8 cellular contexts compared by ENCODE assay signal in the genomic region with DNA sequence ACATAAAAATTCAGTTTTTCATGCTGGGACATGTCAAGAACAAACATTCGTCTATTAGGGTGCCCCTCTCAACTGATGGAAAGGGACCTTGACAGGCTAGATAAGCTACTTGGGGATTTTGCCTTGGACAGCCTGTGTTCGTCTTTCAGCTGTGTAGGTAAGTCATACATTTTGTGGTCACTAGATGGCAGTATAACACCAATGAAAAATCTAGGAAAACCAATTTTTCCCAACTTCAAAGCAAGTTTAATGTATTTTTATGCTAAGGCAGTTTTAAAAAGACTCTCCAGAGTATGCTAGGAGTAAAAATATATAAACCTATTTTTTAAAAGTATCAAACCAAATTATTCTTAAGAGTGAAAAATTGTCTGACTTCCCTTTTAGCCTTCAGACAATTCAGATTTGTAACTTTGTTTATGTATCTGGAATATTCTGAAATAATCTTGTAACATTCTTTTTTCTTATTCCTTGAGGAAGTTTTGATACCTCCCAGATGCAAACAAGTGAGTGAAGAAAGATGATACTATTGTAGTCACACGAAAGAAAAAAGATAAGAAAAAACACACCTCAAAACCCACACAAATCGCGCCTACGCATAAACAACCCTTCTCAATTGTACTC.
DNase-seq lines count a peak whose midpoint lies in the region; ATAC-seq and TF ChIP-seq lines count a peak whose summit lies in the region.

No MANE protein-coding gene starts in this region.

- H3K4me1 Mint-ChIP-seq in CD4-positive, alpha-beta T cell (ENCODE audit: low read depth), result no peaks in the 10 kb centered on the region
- H3K4me1 Mint-ChIP-seq in endothelial cell (ENCODE audit: unreplicated experiment) (peaks cover 2% of the 10 kb centered on the region), mesothelial cell of epicardium (no peaks in the 10 kb centered on the region)

- CTCF ChIA-PET in CD4-positive, alpha-beta T cell (lab: Charles Lee), result no interaction called here

- H3K27ac ChIP-seq in CD4-positive, alpha-beta T cell (ENCODE audit: low read depth, low read length), result no peak overlapping the region

- no peaks in the 10 kb centered on the region for H3K27me3 ChIP-seq in CD4-positive, alpha-beta T cell (ENCODE audit: control insufficient read depth, insufficient read depth, low read length)

- no peak overlapping the region for H3K27ac Mint-ChIP-seq in CD4-positive, alpha-beta T cell
- H3K27ac Mint-ChIP-seq in endothelial cell (ENCODE audit: unreplicated experiment), result no peak overlapping the region
- no peak overlapping the region for H3K27ac Mint-ChIP-seq in mesothelial cell of epicardium

- ATAC-seq in CD4-positive, alpha-beta T cell (ENCODE audit: poor library complexity), result no peak
- ATAC-seq in GM18868 (IDR thresholded peaks at IDR 0.05; ENCODE audit: unreplicated experiment) (peak; percentile 74), HG03432 (IDR thresholded peaks at IDR 0.05; ENCODE audit: unreplicated experiment) (peak; percentile 67)

- TF ChIP-seq CTCF in CD4-positive, alpha-beta T cell (IDR thresholded peaks at IDR 0.05), result peak; percentile 95
- TF ChIP-seq CTCF in endothelial cell (IDR thresholded peaks at IDR 0.05; ENCODE audit: unreplicated experiment) (peak; percentile 97), mesothelial cell of epicardium (IDR thresholded peaks at IDR 0.05; ENCODE audit: unreplicated experiment) (peak; percentile 95)

- POLR2A ChIA-PET in CD4-positive, alpha-beta T cell (lab: Charles Lee), result interaction anchor here (0.7 kb wide), 1 partner anchor 44 kb away, joined by 3 read pairs; no protein-coding TSS in a partner anchor

- no peak overlapping the region for H3K4me3 Mint-ChIP-seq in CD4-positive, alpha-beta T cell
- H3K4me3 Mint-ChIP-seq in endothelial cell (ENCODE audit: unreplicated experiment) (no peak overlapping the region), mesothelial cell of epicardium (no peak overlapping the region)

- no peaks in the 10 kb centered on the region for H3K36me3 Mint-ChIP-seq in CD4-positive, alpha-beta T cell (ENCODE audit: low read depth)
- H3K36me3 Mint-ChIP-seq in endothelial cell (ENCODE audit: low read depth, unreplicated experiment), result no peaks in the 10 kb centered on the region
- H3K36me3 Mint-ChIP-seq in mesothelial cell of epicardium, result no peaks in the 10 kb centered on the region

- H3K27me3 Mint-ChIP-seq in CD4-positive, alpha-beta T cell, result peaks cover 31% of the 10 kb centered on the region
- H3K27me3 Mint-ChIP-seq in endothelial cell (ENCODE audit: unreplicated experiment) (no peaks in the 10 kb centered on the region), mesothelial cell of epicardium (ENCODE audit: low read depth) (peaks cover 35% of the 10 kb centered on the region)

- no peaks in the 10 kb centered on the region for H3K9me3 ChIP-seq in CD4-positive, alpha-beta T cell (ENCODE audit: control insufficient read depth, low read length)

- no peaks in the 10 kb centered on the region for H3K9me3 Mint-ChIP-seq in CD4-positive, alpha-beta T cell
- H3K9me3 Mint-ChIP-seq in endothelial cell (ENCODE audit: unreplicated experiment) (no peaks in the 10 kb centered on the region), mesothelial cell of epicardium (no peaks in the 10 kb centered on the region)

- no peak for DNase-seq in CD4-positive, alpha-beta T cell
- DNase-seq in RPMI7951 (ENCODE audit: low read depth), result peak; percentile 37
- DNase-seq in endothelial cell (ENCODE audit: low spot score), result peak; percentile 18
- DNase-seq in mesothelial cell of epicardium (ENCODE audit: low spot score in 2 of 2, unreplicated experiment in 2 of 2), result no peak
- no peak for DNase-seq in stimulated activated CD4-positive, alpha-beta T cell treated with anti-CD3 and anti-CD28 coated beads, Interleukin-4, amount 100 ng/mL, for 1 hour
- DNase-seq in NCI-H187 treated with DMSO at 0.1 percent for 48 hours (lab: John Stamatoyannopoulos, UW), result no peak

- intact Hi-C loops in CD4-positive, alpha-beta T cell (cut with DNase I, micrococcal nuclease), result loop anchor here (5.0 to 10.0 kb wide), 3 partner anchors 405 to 558 kb away; no protein-coding TSS in a partner anchor

Comparison
In these comparisons a context has a peak if more than half of its experiments do, and no peak if none do; other contexts are left out.
1. DNase-seq: peak in RPMI7951 (single experiment) and endothelial cell (single experiment); none in CD4-positive, alpha-beta T cell (0 of 10), mesothelial cell of epicardium (0 of 2), stimulated activated CD4-positive, alpha-beta T cell treated with anti-CD3 and anti-CD28 coated beads, Interleukin-4, amount 100 ng/mL, for 1 hour (single experiment) and NCI-H187 treated with DMSO at 0.1 percent for 48 hours (single experiment).
2. Peak in every context shown above with its lines, with median percentiles within 50 percentile points of each other: CTCF ChIP-seq.